ENCODE assay signal across 8 cellular contexts in genomic region chr12:110888256-110888991, GRCh38. TPM values are rescaled to one million over a fixed set of nuclear protein-coding genes. Genes with fewer than 3 reads are reported as not detected.
A peak's percentile ranks its signal among the peaks of the same experiment; 100 is the strongest.
DNase-seq lines count a peak whose midpoint lies in the region; ATAC-seq and TF ChIP-seq lines count a peak whose summit lies in the region.

No MANE protein-coding gene starts in this region.

- no peaks in the 10 kb centered on the region for H3K4me1 ChIP-seq in lower lobe of right lung
- no peaks in the 10 kb centered on the region for H3K4me1 ChIP-seq in thoracic aorta (ENCODE audit: control insufficient read depth in 1 of 2, low read depth in 2 of 2)
- H3K4me1 ChIP-seq in gastroesophageal sphincter: no peaks in the 10 kb centered on the region

- intact Hi-C loops in lower lobe of right lung (cut with DNase I): no loop called here

- ATAC-seq in activated T-cell treated with anti-CD3 and anti-CD28 coated beads, Interleukin-2, amount 50 U/mL, for 4 hours: no peak
- ATAC-seq in T-helper 17 cell (no peak), lower lobe of right lung (no peak), thoracic aorta (ENCODE audit: insufficient number of reproducible peaks, low FRiP score, low read depth) (no peak), HG03460 (IDR thresholded peaks at IDR 0.05; ENCODE audit: unreplicated experiment) (no peak), gastroesophageal sphincter (no peak)

- H3K36me3 Mint-ChIP-seq in activated T-cell treated with anti-CD3 and anti-CD28 coated beads, Interleukin-2, amount 50 U/mL, for 4 hours (ENCODE audit: insufficient read depth): peaks cover 2% of the 10 kb centered on the region
- no peaks in the 10 kb centered on the region for H3K36me3 Mint-ChIP-seq in T-helper 17 cell (ENCODE audit: low read depth)

- no peak for TF ChIP-seq CTCF in lower lobe of right lung (IDR thresholded peaks at IDR 0.05)
- peak; percentile 11 for TF ChIP-seq CTCF in thoracic aorta (IDR thresholded peaks at IDR 0.05)
- TF ChIP-seq CTCF in gastroesophageal sphincter (IDR thresholded peaks at IDR 0.05): no peak

- no peak for TF ChIP-seq EP300 in gastroesophageal sphincter (IDR thresholded peaks at IDR 0.05)

- no peaks in the 10 kb centered on the region for H3K36me3 ChIP-seq in lower lobe of right lung
- H3K36me3 ChIP-seq in thoracic aorta: no peaks in the 10 kb centered on the region
- H3K36me3 ChIP-seq in gastroesophageal sphincter: no peaks in the 10 kb centered on the region

- no peak for DNase-seq in activated T-cell treated with anti-CD3 and anti-CD28 coated beads, Interleukin-2, amount 50 U/mL, for 4 hours
- no peak for DNase-seq in activated T-cell treated with anti-CD3 and anti-CD28 coated beads, Interleukin-2, amount 50 U/mL, for 48 hours
- DNase-seq in T-helper 17 cell: no peak
- DNase-seq in lower lobe of right lung: no peak
- no peak for DNase-seq in thoracic aorta (ENCODE audit: low spot score)
- DNase-seq in SIG-M5 (lab: John Stamatoyannopoulos, UW): no peak

- H3K27me3 ChIP-seq in lower lobe of right lung (ENCODE audit: low read depth) (no peaks in the 10 kb centered on the region), thoracic aorta (replicated peaks; ENCODE audit: insufficient read depth) (no peaks in the 10 kb centered on the region), gastroesophageal sphincter (peaks cover 3% of the 10 kb centered on the region)

- H3K27ac ChIP-seq in lower lobe of right lung (peak overlapping the region; percentile 56), thoracic aorta (no peak overlapping the region), gastroesophageal sphincter (peak overlapping the region in 2 of 4 donors; percentile 67 to 73)

- TF ChIP-seq POLR2A in gastroesophageal sphincter (IDR thresholded peaks at IDR 0.05): no peak

- H3K9me3 Mint-ChIP-seq in activated T-cell treated with anti-CD3 and anti-CD28 coated beads, Interleukin-2, amount 50 U/mL, for 4 hours: no peaks in the 10 kb centered on the region

- peak overlapping the region; percentile 87 for H3K27ac Mint-ChIP-seq in T-helper 17 cell

- H3K9me3 ChIP-seq in T-helper 17 cell (ENCODE audit: control insufficient read depth, low read length, poor library complexity, severe bottlenecking): no peaks in the 10 kb centered on the region
- H3K9me3 ChIP-seq in lower lobe of right lung: no peaks in the 10 kb centered on the region
- no peaks in the 10 kb centered on the region for H3K9me3 ChIP-seq in thoracic aorta
- H3K9me3 ChIP-seq in gastroesophageal sphincter: no peaks in the 10 kb centered on the region

- H3K4me3 Mint-ChIP-seq in activated T-cell treated with anti-CD3 and anti-CD28 coated beads, Interleukin-2, amount 50 U/mL, for 4 hours: peak overlapping the region; percentile 88
- H3K4me3 Mint-ChIP-seq in T-helper 17 cell: peak overlapping the region; percentile 93

- 14 to 63% methylated on average over 1 to 3 of the region's 5 CpGs for WGBS in gastroesophageal sphincter (ENCODE audit: low coverage in 1 of 2), 2 donors

- H3K27me3 Mint-ChIP-seq in activated T-cell treated with anti-CD3 and anti-CD28 coated beads, Interleukin-2, amount 50 U/mL, for 4 hours (ENCODE audit: low read depth): peaks cover 3% of the 10 kb centered on the region
- peaks cover 16% of the 10 kb centered on the region for H3K27me3 Mint-ChIP-seq in T-helper 17 cell

- peaks cover 4% of the 10 kb centered on the region for H3K4me1 Mint-ChIP-seq in activated T-cell treated with anti-CD3 and anti-CD28 coated beads, Interleukin-2, amount 50 U/mL, for 4 hours (ENCODE audit: low read depth)
- H3K4me1 Mint-ChIP-seq in T-helper 17 cell: peaks cover 7% of the 10 kb centered on the region

- H3K4me3 ChIP-seq in lower lobe of right lung (peak overlapping the region; percentile 59), thoracic aorta (peak overlapping the region; percentile 69), gastroesophageal sphincter (peak overlapping the region in 1 of 2 donors; percentile 52)

RNA-seq across cellular contexts. Expression of gene MYL2, which starts 32.0 kb away (rescaled TPM):
- total RNA-seq in activated T-cell treated with anti-CD3 and anti-CD28 coated beads, Interleukin-2, amount 50 U/mL, for 4 hours: not detected
- not detected for total RNA-seq in T-helper 17 cell
- not detected for total RNA-seq in lower lobe of right lung
- 1 to 10 TPM in 1 of 2 donors, under 1 TPM in 1; 0.81 to 1.9 TPM for total RNA-seq in thoracic aorta
- total RNA-seq in gastroesophageal sphincter: not detected

RNA-seq across cellular contexts. Expression of gene CCDC63, which starts 41.6 kb away (rescaled TPM):
- not detected for total RNA-seq in activated T-cell treated with anti-CD3 and anti-CD28 coated beads, Interleukin-2, amount 50 U/mL, for 4 hours
- total RNA-seq in T-helper 17 cell (not detected), lower lobe of right lung (not detected), thoracic aorta (not detected), gastroesophageal sphincter (not detected)
